Comparison of ENCODE assay signal across 11 cellular contexts in genomic region chr10:68154211-68154497, GRCh38. TPM values are rescaled to one million over a fixed set of nuclear protein-coding genes. Genes with fewer than 3 reads are reported as not detected.
DNase-seq lines count a peak whose midpoint lies in the region; ATAC-seq, FAIRE-seq and TF ChIP-seq lines count a peak whose summit lies in the region.
"Had no signal": no experiment of that assay in that cellular context is flagged by ENCODE, and none has a peak within 500 bp of the region (broad histone marks: within the 10 kb centered on the region; RNA-seq: fewer than 3 reads in every experiment).

No MANE protein-coding gene starts in this region.

- ATAC-seq in HG03571 (IDR thresholded peaks at IDR 0.05; ENCODE audit: unreplicated experiment) = no peak
- ATAC-seq in GM18502 (IDR thresholded peaks at IDR 0.05; ENCODE audit: poor library complexity, unreplicated experiment) = no peak

- peak overlapping the region; percentile 74 for H3K27ac ChIP-seq in astrocyte (ENCODE audit: low read depth, low read length)
- peak overlapping the region; percentile 11 to 13 for H3K27ac ChIP-seq in tibial artery

- H3K27ac Mint-ChIP-seq in astrocyte (ENCODE audit: unreplicated experiment) = peak overlapping the region; percentile 83

- H3K4me3 ChIP-seq in astrocyte (ENCODE audit: insufficient read depth, low read depth, low read length) (peak overlapping the region; percentile 13), tibial artery (no peak overlapping the region)
- H3K4me3 ChIP-seq: tibial nerve had no signal

- H3K79me2 ChIP-seq in astrocyte (ENCODE audit: insufficient read depth, low read length) = no peaks in the 10 kb centered on the region

- H3K36me3 ChIP-seq in astrocyte (ENCODE audit: insufficient read depth, low read length) (no peaks in the 10 kb centered on the region), tibial artery (no peaks in the 10 kb centered on the region)
- H3K36me3 ChIP-seq: tibial nerve had no signal

- DNase-seq in NCI-H345 (lab: John Stamatoyannopoulos, UW) = peak; percentile 0
- DNase-seq in NCI-H345 treated with DMSO at 0.1 percent for 48 hours (lab: John Stamatoyannopoulos, UW; ENCODE audit: unreplicated experiment) = no peak
- peak; percentile 71 for DNase-seq in astrocyte (ENCODE audit: low read depth)
- DNase-seq in islet precursor cell = peak; percentile 61
- DNase-seq in tibial artery = no peak
- DNase-seq in T-helper 1 cell = no peak
- DNase-seq: activated effector memory CD4-positive, alpha-beta T cell treated with anti-CD3 and anti-CD28 coated beads, Interleukin-2, amount 50 U/mL, for 16 hours had no signal

- H3K4me1 Mint-ChIP-seq in astrocyte (ENCODE audit: low read depth, unreplicated experiment) = peaks cover 18% of the 10 kb centered on the region

- no peaks in the 10 kb centered on the region for H3K36me3 Mint-ChIP-seq in astrocyte (ENCODE audit: low read depth, unreplicated experiment)

- H2AFZ ChIP-seq in astrocyte (ENCODE audit: low read depth, low read length) = peak overlapping the region; percentile 12

- peak overlapping the region; percentile 70 for H3K4me2 ChIP-seq in astrocyte (ENCODE audit: low read length)

- H3K4me1 ChIP-seq in astrocyte (ENCODE audit: insufficient read depth, low read length) (peaks cover 26% of the 10 kb centered on the region), tibial artery (peaks cover 0 to 17% (median 10%) of the 10 kb centered on the region in 4 donors)

- intact Hi-C loops in tibial artery (cut with DNase I; ENCODE audit: low total_unique reads) = loop anchor here (2.0 kb wide), 1 partner anchor 41 kb away; no protein-coding TSS in a partner anchor

- H3K9me3 ChIP-seq in astrocyte (ENCODE audit: insufficient read depth, low read depth, low read length) (no peaks in the 10 kb centered on the region), tibial artery (no peaks in the 10 kb centered on the region)
- H3K9me3 ChIP-seq: tibial nerve had no signal

- H3K9ac ChIP-seq in astrocyte (ENCODE audit: low read length) = peak overlapping the region; percentile 61

- H3K27me3 ChIP-seq in astrocyte (ENCODE audit: insufficient read depth, low read length) = no peaks in the 10 kb centered on the region
- H3K27me3 ChIP-seq in tibial artery = no peaks in the 10 kb centered on the region
- H3K27me3 ChIP-seq: tibial nerve had no signal

- no peaks in the 10 kb centered on the region for H3K9me3 Mint-ChIP-seq in astrocyte (ENCODE audit: unreplicated experiment)

- H3K4me3 Mint-ChIP-seq in astrocyte (ENCODE audit: unreplicated experiment) = no peak overlapping the region

- no peaks in the 10 kb centered on the region for H3K27me3 Mint-ChIP-seq in astrocyte (ENCODE audit: low read depth, unreplicated experiment)

- no peaks in the 10 kb centered on the region for H4K20me1 ChIP-seq in astrocyte (ENCODE audit: insufficient read depth, low read length)

- FAIRE-seq in astrocyte (lab: Jason Lieb, UNC) = no peak

- no peak for TF ChIP-seq CTCF in astrocyte (IDR thresholded peaks at IDR 0.05; ENCODE audit: insufficient read depth, low read depth, low read length)
- no peak for TF ChIP-seq CTCF in tibial artery (IDR thresholded peaks at IDR 0.05)

RNA-seq across cellular contexts. Expression of gene MYPN, which starts 44.9 kb away (rescaled TPM):
- 0.11 and 0.14 TPM in 2 replicates for total RNA-seq in astrocyte
- total RNA-seq: mononuclear cell, tibial nerve had no signal

Comparison
In these comparisons a context has a peak if more than half of its experiments do, and no peak if none do; other contexts are left out.
1. DNase-seq: peak in NCI-H345 (single experiment), astrocyte (single experiment) and islet precursor cell (single experiment); none in NCI-H345 treated with DMSO at 0.1 percent for 48 hours (single experiment), tibial artery (0 of 2) and T-helper 1 cell (0 of 5).